In the genomic region with DNA sequence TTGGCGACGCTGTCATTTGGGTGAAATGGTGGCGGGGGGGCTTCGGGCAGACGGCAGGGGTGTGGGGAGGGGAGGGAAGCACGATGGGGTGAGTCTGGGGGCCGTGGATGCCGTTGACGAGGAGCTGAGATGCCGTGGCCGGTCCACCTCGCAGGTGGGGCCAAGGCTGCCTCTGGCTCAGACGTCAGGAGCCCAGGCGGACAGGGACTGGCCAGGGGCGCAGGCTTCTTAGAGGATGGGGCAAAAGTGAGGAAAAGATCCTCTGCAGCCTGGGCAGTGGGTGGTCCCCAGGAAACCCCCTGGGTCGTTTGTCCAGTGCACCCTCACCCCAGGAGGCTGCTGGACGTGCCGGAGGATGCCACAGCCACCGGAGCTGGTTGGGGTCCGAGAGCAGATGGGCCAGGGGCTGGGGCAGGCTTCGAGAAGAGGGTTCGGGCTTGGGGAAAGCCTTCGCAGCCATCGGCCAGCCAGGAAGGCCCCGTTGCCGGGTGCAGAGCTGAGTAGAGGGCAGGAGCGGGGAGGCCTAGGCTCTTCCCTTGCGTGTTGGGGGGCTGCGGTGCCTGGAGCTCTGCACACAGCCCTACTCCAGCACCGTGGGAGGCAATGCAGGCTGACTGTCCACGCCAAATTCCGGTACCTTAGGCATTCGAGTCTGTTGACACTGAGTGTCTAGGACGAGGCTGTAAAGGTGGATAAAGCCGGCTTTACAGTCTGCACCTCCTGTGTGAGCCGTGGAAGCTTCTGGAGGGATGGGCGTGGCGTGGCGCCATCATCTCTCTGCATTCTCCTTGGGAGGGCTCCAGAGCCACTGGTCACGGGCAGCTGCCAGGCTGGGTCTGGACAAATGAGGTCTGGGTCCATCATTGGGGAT, we compare ENCODE assay signal across 9 cellular contexts.
DNase-seq lines count a peak whose midpoint lies in the region; ATAC-seq lines count a peak whose summit lies in the region.
"Had no signal": no experiment of that assay in that cellular context is flagged by ENCODE, and none has a peak within 500 bp of the region (broad histone marks: within the 10 kb centered on the region; RNA-seq: fewer than 3 reads in every experiment).

No MANE protein-coding gene starts in this region.

- peaks cover 50% of the 10 kb centered on the region for H3K27me3 ChIP-seq in iPS-20b (ENCODE audit: insufficient read depth, low read length)

- no peaks in the 10 kb centered on the region for H3K36me3 ChIP-seq in iPS-20b (ENCODE audit: insufficient read depth, low read depth, low read length)

- peak overlapping the region; percentile 26; the same call in 1 of the 2 replicates for H3K4me3 ChIP-seq in iPS-20b (ENCODE audit: low read length)

- no peaks in the 10 kb centered on the region for H3K9me3 Mint-ChIP-seq in T-helper 2 cell treated with Interferon-gamma antibody and Interleukin-4, amounts not matched to agents 5 μg/mL and 100 μg/mL, for 36 hours
- H3K9me3 Mint-ChIP-seq in stimulated activated naive B cell treated with anti-CD40 and anti-IgM and Interleukin-4, amounts not matched to agents 10 μg/mL and 1 μg/mL and 100 μg/mL, for 72 hours, result no peaks in the 10 kb centered on the region

- no peak overlapping the region for H3K9ac ChIP-seq in iPS-20b (ENCODE audit: low read depth, low read length)

- peak overlapping the region; percentile 26 for H3K4me3 Mint-ChIP-seq in T-helper 2 cell treated with Interferon-gamma antibody and Interleukin-4, amounts not matched to agents 5 μg/mL and 100 μg/mL, for 36 hours
- peak overlapping the region; percentile 69 to 77 for H3K4me3 Mint-ChIP-seq in stimulated activated naive B cell treated with anti-CD40 and anti-IgM and Interleukin-4, amounts not matched to agents 10 μg/mL and 1 μg/mL and 100 μg/mL, for 72 hours

- H3K27ac ChIP-seq in angular gyrus (ENCODE audit: low read depth, low read length), result peak overlapping the region; percentile 88
- no peak overlapping the region for H3K27ac ChIP-seq in iPS-20b (ENCODE audit: low read length)

- DNase-seq in T-helper 2 cell treated with Interferon-gamma antibody and Interleukin-4, amounts not matched to agents 5 μg/mL and 100 μg/mL, for 36 hours (ENCODE audit: low spot score), result no peak
- DNase-seq in T-helper 2 cell, result no peak
- DNase-seq in stimulated activated naive B cell treated with anti-CD40 and anti-IgM and Interleukin-4, amounts not matched to agents 10 μg/mL and 1 μg/mL and 100 μg/mL, for 72 hours, result no peak
- DNase-seq in NCI-H345 (lab: John Stamatoyannopoulos, UW), result no peak
- DNase-seq: Karpas-422 had no signal

- ATAC-seq in stimulated activated naive B cell treated with anti-CD40 and anti-IgM and Interleukin-4, amounts not matched to agents 10 μg/mL and 1 μg/mL and 100 μg/mL, for 72 hours (replicated peaks), result no peak
- ATAC-seq in HG03196 (IDR thresholded peaks at IDR 0.05; ENCODE audit: unreplicated experiment) (no peak), HG03280 (IDR thresholded peaks at IDR 0.05; ENCODE audit: unreplicated experiment) (no peak)

- peaks cover 47% of the 10 kb centered on the region for H3K27me3 Mint-ChIP-seq in T-helper 2 cell treated with Interferon-gamma antibody and Interleukin-4, amounts not matched to agents 5 μg/mL and 100 μg/mL, for 36 hours (ENCODE audit: low read depth)
- H3K27me3 Mint-ChIP-seq in stimulated activated naive B cell treated with anti-CD40 and anti-IgM and Interleukin-4, amounts not matched to agents 10 μg/mL and 1 μg/mL and 100 μg/mL, for 72 hours, result peaks cover 59 to 69% of the 10 kb centered on the region in 2 donors

- no peaks in the 10 kb centered on the region for H3K4me1 Mint-ChIP-seq in T-helper 2 cell treated with Interferon-gamma antibody and Interleukin-4, amounts not matched to agents 5 μg/mL and 100 μg/mL, for 36 hours (ENCODE audit: low read depth)
- peaks cover 27 to 41% of the 10 kb centered on the region in 2 donors for H3K4me1 Mint-ChIP-seq in stimulated activated naive B cell treated with anti-CD40 and anti-IgM and Interleukin-4, amounts not matched to agents 10 μg/mL and 1 μg/mL and 100 μg/mL, for 72 hours

- H3K36me3 Mint-ChIP-seq in T-helper 2 cell treated with Interferon-gamma antibody and Interleukin-4, amounts not matched to agents 5 μg/mL and 100 μg/mL, for 36 hours (ENCODE audit: low read depth), result no peaks in the 10 kb centered on the region
- H3K36me3 Mint-ChIP-seq in stimulated activated naive B cell treated with anti-CD40 and anti-IgM and Interleukin-4, amounts not matched to agents 10 μg/mL and 1 μg/mL and 100 μg/mL, for 72 hours, result peaks cover 0 to 3% of the 10 kb centered on the region in 2 donors

- H3K27ac Mint-ChIP-seq in T-helper 2 cell treated with Interferon-gamma antibody and Interleukin-4, amounts not matched to agents 5 μg/mL and 100 μg/mL, for 36 hours, result no peak overlapping the region
- peak overlapping the region; percentile 51 for H3K27ac Mint-ChIP-seq in stimulated activated naive B cell treated with anti-CD40 and anti-IgM and Interleukin-4, amounts not matched to agents 10 μg/mL and 1 μg/mL and 100 μg/mL, for 72 hours

- peaks cover 32% of the 10 kb centered on the region for H3K4me1 ChIP-seq in iPS-20b (ENCODE audit: insufficient read depth, low read length)

- H3K9me3 ChIP-seq in iPS-20b (ENCODE audit: insufficient read depth, low read depth, low read length), result no peaks in the 10 kb centered on the region
